8 cellular contexts compared by ENCODE assay signal in genomic region chr12:31325524-31325875, GRCh38. TPM values are rescaled to one million over a fixed set of nuclear protein-coding genes. Genes with fewer than 3 reads are reported as not detected.
DNase-seq lines count a peak whose midpoint lies in the region; ATAC-seq and TF ChIP-seq lines count a peak whose summit lies in the region.

No MANE protein-coding gene starts in this region.

- H2BK120ac ChIP-seq in IMR-90 (ENCODE audit: low read depth, low read length), result peak overlapping the region; percentile 17

- H3K4me3 ChIP-seq in DOHH2 (ENCODE audit: low read length), result peak overlapping the region; percentile 87
- H3K4me3 ChIP-seq in IMR-90 (ENCODE audit: insufficient read depth, low read depth, low read length), result peak overlapping the region; percentile 71
- H3K4me3 ChIP-seq in iPS-11a (ENCODE audit: low read depth, low read length), result peak overlapping the region; percentile 99

- dilution Hi-C loops in IMR-90 (cut with HindIII; ENCODE audit: low sequenced_read_pairs, unreplicated experiment), result no loop called here

- H3K4me1 ChIP-seq in DOHH2 (ENCODE audit: control insufficient read depth, low read length) (peaks cover 38% of the 10 kb centered on the region), IMR-90 (ENCODE audit: control insufficient read depth, insufficient read depth, low read length) (no peaks in the 10 kb centered on the region; the same call in 1 of the 2 replicates)

- peak overlapping the region; percentile 53 to 80 for H4K8ac ChIP-seq in IMR-90 (ENCODE audit: low read depth in 2 of 2, low read length in 2 of 2)

- H3K9me2 ChIP-seq in DOHH2 (replicated peaks; ENCODE audit: control insufficient read depth, low read length), result no peaks in the 10 kb centered on the region

- TF ChIP-seq RAD21 in IMR-90 (IDR thresholded peaks at IDR 0.05; ENCODE audit: low read length), result no peak

- no peaks in the 10 kb centered on the region for H3K9me1 ChIP-seq in IMR-90 (ENCODE audit: insufficient read depth, low read length)

- H3K4ac ChIP-seq in IMR-90 (ENCODE audit: low read depth, low read length), result peak overlapping the region; percentile 78

- H3K36me3 ChIP-seq in DOHH2 (ENCODE audit: control insufficient read depth, low read length), result peaks cover 44% of the 10 kb centered on the region
- no peaks in the 10 kb centered on the region for H3K36me3 ChIP-seq in IMR-90 (ENCODE audit: control insufficient read depth, insufficient read depth, low read length)

- peak overlapping the region; percentile 6 for H2BK5ac ChIP-seq in IMR-90 (ENCODE audit: low read depth, low read length, poor library complexity, severe bottlenecking)

- H3F3A ChIP-seq in DOHH2 (ENCODE audit: control insufficient read depth, insufficient read depth), result peaks cover 9% of the 10 kb centered on the region

- H2BK15ac ChIP-seq in IMR-90 (ENCODE audit: low read depth, low read length), result 0 out of 3 replicates have a peak overlapping the region, but pooled peaks have one; percentile 10

- H4K20me1 ChIP-seq in DOHH2 (ENCODE audit: control insufficient read depth, insufficient read depth, low read depth, low read length) (peaks cover 16% of the 10 kb centered on the region; the same call in 1 of the 2 replicates), IMR-90 (ENCODE audit: insufficient read depth, low read length) (peaks cover 5% of the 10 kb centered on the region; the same call in 1 of the 2 replicates)

- H3K27ac ChIP-seq in DOHH2 (ENCODE audit: low read depth, low read length) (peak overlapping the region; percentile 72), IMR-90 (ENCODE audit: insufficient read depth, low read length) (peak overlapping the region; percentile 79)

- peak overlapping the region; percentile 17 for H4K5ac ChIP-seq in IMR-90 (ENCODE audit: low read depth, low read length)

- peak overlapping the region; percentile 98 for H3K23ac ChIP-seq in IMR-90 (ENCODE audit: low read depth, low read length)

- H3K4me2 ChIP-seq in DOHH2 (ENCODE audit: low read length) (peak overlapping the region; percentile 86), IMR-90 (ENCODE audit: low read depth, low read length) (peak overlapping the region; percentile 92)

- H3K14ac ChIP-seq in IMR-90 (replicated peaks; ENCODE audit: low read depth, low read length), result peak overlapping the region; percentile 91

- peak overlapping the region; percentile 31; the same call in 1 of the 2 replicates for H3K18ac ChIP-seq in IMR-90 (ENCODE audit: low read depth, low read length)

- peaks cover 57% of the 10 kb centered on the region for H3K79me2 ChIP-seq in DOHH2 (ENCODE audit: control insufficient read depth, low read length)

- no peak for TF ChIP-seq POLR2A in IMR-90 (IDR thresholded peaks at IDR 0.05; ENCODE audit: low read depth, low read length)

- H3K9ac ChIP-seq in IMR-90 (ENCODE audit: low read depth, low read length), result peak overlapping the region; percentile 91

- H4K91ac ChIP-seq in IMR-90 (ENCODE audit: insufficient read depth, low read depth, low read length), result peak overlapping the region; percentile 88

- in situ Hi-C loops in IMR-90 (cut with MboI; ENCODE audit: low sequenced_read_pairs) (no loop called here), G401 (cut with HindIII; ENCODE audit: low sequenced_read_pairs) (no loop called here)

- intact Hi-C loops in IMR-90 (cut with micrococcal nuclease), result loop anchor here (5.0 kb wide), 1 partner anchor 42 kb away; no protein-coding TSS in a partner anchor

- DNase-seq in IMR-90 (no peak), NCI-H1105 (lab: John Stamatoyannopoulos, UW) (no peak), G401 (ENCODE audit: low spot score) (no peak)
- peak; percentile 43 for DNase-seq in activated naive CD4-positive, alpha-beta T cell treated with anti-CD3 and anti-CD28 coated beads, Interleukin-2, amount 50 U/mL, for 16 hours
- peak; percentile 4 to 5 for DNase-seq in stimulated activated CD4-positive, alpha-beta T cell treated with anti-CD3 and anti-CD28 coated beads, Interleukin-15, amount 100 ng/mL, for 48 hours (ENCODE audit: low read depth in 2 of 2)

- ATAC-seq in IMR-90 (ENCODE audit: low read depth), result peak; percentile 3
- no peak for ATAC-seq in GM19463 (IDR thresholded peaks at IDR 0.05; ENCODE audit: unreplicated experiment)

- POLR2A ChIA-PET in IMR-90 (lab: Charles Lee; ENCODE audit: unreplicated experiment), result interaction anchor here (0.5 kb wide), 1 partner anchor 23 kb away, joined by 3 read pairs; no protein-coding TSS in a partner anchor

- TF ChIP-seq CTCF in DOHH2 (IDR thresholded peaks at IDR 0.05; ENCODE audit: low read depth, low read length, poor library complexity, severe bottlenecking), result no peak
- no peak for TF ChIP-seq CTCF in IMR-90 (conservative IDR thresholded peaks at IDR 0.05; ENCODE audit: low read depth, low read length)

- no peak overlapping the region for H2BK20ac ChIP-seq in IMR-90 (ENCODE audit: low read depth, low read length)

- BruUV-seq in IMR-90 (replicated peaks; lab: Mats Ljungman, UMichigan), result TSS peak; percentile 59

- CTCF ChIA-PET in IMR-90 (lab: Yijun Ruan, JAX), result no interaction called here

- peak overlapping the region; percentile 85 for H2AFZ ChIP-seq in IMR-90 (replicated peaks; ENCODE audit: low read length, poor library complexity)

- H3K56ac ChIP-seq in IMR-90 (ENCODE audit: extremely low read depth, insufficient read depth, low read length), result peak overlapping the region; percentile 79

- peak overlapping the region; percentile 80 for H2AK9ac ChIP-seq in IMR-90 (replicated peaks; ENCODE audit: low read depth, low read length, poor library complexity)

- 0% methylated on average over 8 of the region's 36 CpGs; no CpG with 5 or more reads in 1 of the 2 experiments for WGBS in IMR-90 (ENCODE audit: extremely low coverage in 2 of 2, insufficient read length in 1 of 2), 2 experiments

- H3K27me3 ChIP-seq in DOHH2 (ENCODE audit: control insufficient read depth, low read length) (no peaks in the 10 kb centered on the region), IMR-90 (ENCODE audit: control insufficient read depth, insufficient read depth, low read length) (no peaks in the 10 kb centered on the region)

- H3K9me3 ChIP-seq in DOHH2 (ENCODE audit: control insufficient read depth, insufficient read depth, low read length), result no peaks in the 10 kb centered on the region
- no peaks in the 10 kb centered on the region for H3K9me3 ChIP-seq in IMR-90 (ENCODE audit: control insufficient read depth, insufficient read depth, low read length)

- peaks cover 0 to 28% of the 10 kb centered on the region in 2 experiments; a peak in 3 of 4 replicates for H3K79me1 ChIP-seq in IMR-90 (ENCODE audit: low read depth in 1 of 2, low read length in 2 of 2)

- H2AK5ac ChIP-seq in IMR-90 (ENCODE audit: low read depth, low read length), result peak overlapping the region; percentile 44

TF ChIP-seq in IMR-90, 13 proteins besides CTCF, POLR2A, EP300 and RAD21:
- TF ChIP-seq MXI1 (IDR thresholded peaks at IDR 0.05; ENCODE audit: borderline replicate concordance, low read depth, low read length) (0 out of 2 replicates have a peak, but pooled peaks have one; percentile 50), BHLHE40 (IDR thresholded peaks at IDR 0.05; ENCODE audit: low read depth, low read length) (no peak)

RNA-seq across cellular contexts. Expression of gene SINHCAF, which starts 0.5 kb away (rescaled TPM):
- 30.8 and 43.3 TPM in 2 replicates for total RNA-seq in IMR-90 (2012; rRNA removed)
- 14.5 and 21.6 TPM in 2 replicates for polyA plus RNA-seq in IMR-90 (2012; rRNA removed)
- 2.6 and 6.0 TPM in 2 replicates for polyA plus RNA-seq in IMR-90 (2012; cell fraction: cytosol; rRNA removed)
- polyA plus RNA-seq in IMR-90 (2012; cell fraction: nucleus; rRNA removed; ENCODE audit: low replicate concordance), result 1.9 and 14.5 TPM in 2 replicates
- 119 and 211 TPM in 2 replicates for total RNA-seq in G401 (2014; rRNA removed; shearing (Covaris generic))

Comparison
In these comparisons a context has a peak if more than half of its experiments do, and no peak if none do; other contexts are left out.
1. DNase-seq: peak in activated naive CD4-positive, alpha-beta T cell treated with anti-CD3 and anti-CD28 coated beads, Interleukin-2, amount 50 U/mL, for 16 hours (single experiment) and stimulated activated CD4-positive, alpha-beta T cell treated with anti-CD3 and anti-CD28 coated beads, Interleukin-15, amount 100 ng/mL, for 48 hours (2 of 2); none in IMR-90 (single experiment), NCI-H1105 (single experiment) and G401 (single experiment).
2. Peak in every context shown above with its lines, with median percentiles within 50 percentile points of each other: H3K4me3 ChIP-seq.